ENCODE assay signal across 1 cellular context in the genomic region with DNA sequence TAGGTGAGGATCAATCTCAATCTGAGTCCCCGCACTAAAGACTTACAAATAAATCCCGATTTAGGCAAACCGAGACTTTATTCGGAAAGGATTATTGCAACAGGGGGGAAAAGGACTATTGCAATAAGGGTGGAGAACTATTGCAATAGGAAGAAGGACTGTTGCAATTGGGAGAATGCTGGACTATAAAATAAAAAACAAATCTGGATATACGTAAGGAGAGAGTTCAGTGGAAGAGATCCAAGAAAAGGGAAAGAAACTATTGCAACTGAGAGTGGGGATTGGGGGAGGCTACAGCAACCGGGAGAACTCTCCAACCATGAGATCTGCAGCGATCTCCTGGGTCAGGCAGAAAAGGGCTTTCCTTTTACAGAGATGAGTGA.
TF ChIP-seq lines count a peak whose summit lies in the region.

No MANE protein-coding gene starts in this region.

TF ChIP-seq in GM23338, 12 proteins besides CTCF, POLR2A, EP300 and RAD21:
- TF ChIP-seq, protein P1, sequence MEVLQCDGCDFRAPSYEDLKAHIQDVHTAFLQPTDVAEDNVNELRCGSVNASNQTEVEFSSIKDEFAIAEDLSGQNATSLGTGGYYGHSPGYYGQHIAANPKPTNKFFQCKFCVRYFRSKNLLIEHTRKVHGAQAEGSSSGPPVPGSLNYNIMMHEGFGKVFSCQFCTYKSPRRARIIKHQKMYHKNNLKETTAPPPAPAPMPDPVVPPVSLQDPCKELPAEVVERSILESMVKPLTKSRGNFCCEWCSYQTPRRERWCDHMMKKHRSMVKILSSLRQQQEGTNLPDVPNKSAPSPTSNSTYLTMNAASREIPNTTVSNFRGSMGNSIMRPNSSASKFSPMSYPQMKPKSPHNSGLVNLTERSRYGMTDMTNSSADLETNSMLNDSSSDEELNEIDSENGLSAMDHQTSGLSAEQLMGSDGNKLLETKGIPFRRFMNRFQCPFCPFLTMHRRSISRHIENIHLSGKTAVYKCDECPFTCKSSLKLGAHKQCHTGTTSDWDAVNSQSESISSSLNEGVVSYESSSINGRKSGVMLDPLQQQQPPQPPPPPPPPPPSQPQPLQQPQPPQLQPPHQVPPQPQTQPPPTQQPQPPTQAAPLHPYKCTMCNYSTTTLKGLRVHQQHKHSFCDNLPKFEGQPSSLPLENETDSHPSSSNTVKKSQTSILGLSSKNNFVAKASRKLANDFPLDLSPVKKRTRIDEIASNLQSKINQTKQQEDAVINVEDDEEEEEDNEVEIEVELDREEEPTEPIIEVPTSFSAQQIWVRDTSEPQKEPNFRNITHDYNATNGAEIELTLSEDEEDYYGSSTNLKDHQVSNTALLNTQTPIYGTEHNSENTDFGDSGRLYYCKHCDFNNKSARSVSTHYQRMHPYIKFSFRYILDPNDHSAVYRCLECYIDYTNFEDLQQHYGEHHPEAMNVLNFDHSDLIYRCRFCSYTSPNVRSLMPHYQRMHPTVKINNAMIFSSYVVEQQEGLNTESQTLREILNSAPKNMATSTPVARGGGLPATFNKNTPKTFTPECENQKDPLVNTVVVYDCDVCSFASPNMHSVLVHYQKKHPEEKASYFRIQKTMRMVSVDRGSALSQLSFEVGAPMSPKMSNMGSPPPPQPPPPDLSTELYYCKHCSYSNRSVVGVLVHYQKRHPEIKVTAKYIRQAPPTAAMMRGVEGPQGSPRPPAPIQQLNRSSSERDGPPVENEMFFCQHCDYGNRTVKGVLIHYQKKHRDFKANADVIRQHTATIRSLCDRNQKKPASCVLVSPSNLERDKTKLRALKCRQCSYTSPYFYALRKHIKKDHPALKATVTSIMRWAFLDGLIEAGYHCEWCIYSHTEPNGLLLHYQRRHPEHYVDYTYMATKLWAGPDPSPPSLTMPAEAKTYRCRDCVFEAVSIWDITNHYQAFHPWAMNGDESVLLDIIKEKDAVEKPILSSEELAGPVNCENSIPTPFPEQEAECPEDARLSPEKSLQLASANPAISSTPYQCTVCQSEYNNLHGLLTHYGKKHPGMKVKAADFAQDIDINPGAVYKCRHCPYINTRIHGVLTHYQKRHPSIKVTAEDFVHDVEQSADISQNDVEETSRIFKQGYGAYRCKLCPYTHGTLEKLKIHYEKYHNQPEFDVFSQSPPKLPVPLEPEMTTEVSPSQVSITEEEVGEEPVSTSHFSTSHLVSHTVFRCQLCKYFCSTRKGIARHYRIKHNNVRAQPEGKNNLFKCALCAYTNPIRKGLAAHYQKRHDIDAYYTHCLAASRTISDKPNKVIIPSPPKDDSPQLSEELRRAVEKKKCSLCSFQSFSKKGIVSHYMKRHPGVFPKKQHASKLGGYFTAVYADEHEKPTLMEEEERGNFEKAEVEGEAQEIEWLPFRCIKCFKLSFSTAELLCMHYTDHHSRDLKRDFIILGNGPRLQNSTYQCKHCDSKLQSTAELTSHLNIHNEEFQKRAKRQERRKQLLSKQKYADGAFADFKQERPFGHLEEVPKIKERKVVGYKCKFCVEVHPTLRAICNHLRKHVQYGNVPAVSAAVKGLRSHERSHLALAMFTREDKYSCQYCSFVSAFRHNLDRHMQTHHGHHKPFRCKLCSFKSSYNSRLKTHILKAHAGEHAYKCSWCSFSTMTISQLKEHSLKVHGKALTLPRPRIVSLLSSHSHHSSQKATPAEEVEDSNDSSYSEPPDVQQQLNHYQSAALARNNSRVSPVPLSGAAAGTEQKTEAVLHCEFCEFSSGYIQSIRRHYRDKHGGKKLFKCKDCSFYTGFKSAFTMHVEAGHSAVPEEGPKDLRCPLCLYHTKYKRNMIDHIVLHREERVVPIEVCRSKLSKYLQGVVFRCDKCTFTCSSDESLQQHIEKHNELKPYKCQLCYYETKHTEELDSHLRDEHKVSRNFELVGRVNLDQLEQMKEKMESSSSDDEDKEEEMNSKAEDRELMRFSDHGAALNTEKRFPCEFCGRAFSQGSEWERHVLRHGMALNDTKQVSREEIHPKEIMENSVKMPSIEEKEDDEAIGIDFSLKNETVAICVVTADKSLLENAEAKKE (CRISPR knock-in tag; IDR thresholded peaks at IDR 0.05), result no peak
- TF ChIP-seq STAT1 (IDR thresholded peaks at IDR 0.05; ENCODE audit: unreplicated experiment) (no peak), CREB1 (CRISPR knock-in tag; IDR thresholded peaks at IDR 0.05; ENCODE audit: low read depth) (no peak), JUNB (IDR thresholded peaks at IDR 0.05; ENCODE audit: unreplicated experiment) (no peak), ZNF114 (CRISPR knock-in tag; IDR thresholded peaks at IDR 0.05) (no peak), EZH2 (IDR thresholded peaks at IDR 0.05; ENCODE audit: low read depth, unreplicated experiment) (no peak), NANOG (IDR thresholded peaks at IDR 0.05; ENCODE audit: borderline replicate concordance) (no peak)
- TF ChIP-seq, protein P2, sequence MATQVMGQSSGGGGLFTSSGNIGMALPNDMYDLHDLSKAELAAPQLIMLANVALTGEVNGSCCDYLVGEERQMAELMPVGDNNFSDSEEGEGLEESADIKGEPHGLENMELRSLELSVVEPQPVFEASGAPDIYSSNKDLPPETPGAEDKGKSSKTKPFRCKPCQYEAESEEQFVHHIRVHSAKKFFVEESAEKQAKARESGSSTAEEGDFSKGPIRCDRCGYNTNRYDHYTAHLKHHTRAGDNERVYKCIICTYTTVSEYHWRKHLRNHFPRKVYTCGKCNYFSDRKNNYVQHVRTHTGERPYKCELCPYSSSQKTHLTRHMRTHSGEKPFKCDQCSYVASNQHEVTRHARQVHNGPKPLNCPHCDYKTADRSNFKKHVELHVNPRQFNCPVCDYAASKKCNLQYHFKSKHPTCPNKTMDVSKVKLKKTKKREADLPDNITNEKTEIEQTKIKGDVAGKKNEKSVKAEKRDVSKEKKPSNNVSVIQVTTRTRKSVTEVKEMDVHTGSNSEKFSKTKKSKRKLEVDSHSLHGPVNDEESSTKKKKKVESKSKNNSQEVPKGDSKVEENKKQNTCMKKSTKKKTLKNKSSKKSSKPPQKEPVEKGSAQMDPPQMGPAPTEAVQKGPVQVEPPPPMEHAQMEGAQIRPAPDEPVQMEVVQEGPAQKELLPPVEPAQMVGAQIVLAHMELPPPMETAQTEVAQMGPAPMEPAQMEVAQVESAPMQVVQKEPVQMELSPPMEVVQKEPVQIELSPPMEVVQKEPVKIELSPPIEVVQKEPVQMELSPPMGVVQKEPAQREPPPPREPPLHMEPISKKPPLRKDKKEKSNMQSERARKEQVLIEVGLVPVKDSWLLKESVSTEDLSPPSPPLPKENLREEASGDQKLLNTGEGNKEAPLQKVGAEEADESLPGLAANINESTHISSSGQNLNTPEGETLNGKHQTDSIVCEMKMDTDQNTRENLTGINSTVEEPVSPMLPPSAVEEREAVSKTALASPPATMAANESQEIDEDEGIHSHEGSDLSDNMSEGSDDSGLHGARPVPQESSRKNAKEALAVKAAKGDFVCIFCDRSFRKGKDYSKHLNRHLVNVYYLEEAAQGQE (IDR thresholded peaks at IDR 0.05; ENCODE audit: unreplicated experiment), result no peak
